In genomic region chr11:2777396-2777795, GRCh38 we compare ENCODE assay signal across 10 cellular contexts.
DNase-seq lines count a peak whose midpoint lies in the region; ATAC-seq lines count a peak whose summit lies in the region.
"Had no signal": no experiment of that assay in that cellular context is flagged by ENCODE, and none has a peak within 500 bp of the region (broad histone marks: within the 10 kb centered on the region; RNA-seq: fewer than 3 reads in every experiment).

No MANE protein-coding gene starts in this region.

- no peaks in the 10 kb centered on the region for H3K9me3 ChIP-seq in T-helper 17 cell (ENCODE audit: control insufficient read depth, low read length, poor library complexity, severe bottlenecking)

- peaks cover 14% of the 10 kb centered on the region for H3K4me1 Mint-ChIP-seq in T-helper 17 cell

- ATAC-seq in T-helper 17 cell (no peak), GM21576 (IDR thresholded peaks at IDR 0.05; ENCODE audit: unreplicated experiment) (no peak)

- DNase-seq in ELR (ENCODE audit: low read depth) (peak; percentile 48), T-helper 17 cell (peak in 1 of 3 donors; percentile 1), head of caudate nucleus (peak in 22 of 42 donors; percentile 1 to 35 (median 6)), posterior vena cava (ENCODE audit: low spot score) (peak; percentile 78), NCI-H146 (lab: John Stamatoyannopoulos, UW) (no peak), NCI-H1417 (lab: John Stamatoyannopoulos, UW) (no peak)
- no peak for DNase-seq in stimulated activated naive CD4-positive, alpha-beta T cell (lab: John Stamatoyannopoulos, UW)

- peak overlapping the region; percentile 41 for H3K27ac Mint-ChIP-seq in T-helper 17 cell
- H3K27ac Mint-ChIP-seq: memory B cell; stimulated activated naive CD8-positive, alpha-beta T cell treated with anti-CD3 and anti-CD28 coated beads, Interleukin-15, Interleukin-2, amounts not matched to agents 100 ng/mL and 50 ng/mL, for 24 hours had no signal

- H3K27me3 Mint-ChIP-seq in T-helper 17 cell, result no peaks in the 10 kb centered on the region
- H3K27me3 Mint-ChIP-seq: memory B cell; stimulated activated naive CD8-positive, alpha-beta T cell treated with anti-CD3 and anti-CD28 coated beads, Interleukin-15, Interleukin-2, amounts not matched to agents 100 ng/mL and 50 ng/mL, for 24 hours had no signal

- intact Hi-C loops in head of caudate nucleus (cut with DNase I) (no loop called here), posterior vena cava (cut with DNase I) (no loop called here)

- no peak overlapping the region for H3K4me3 Mint-ChIP-seq in T-helper 17 cell
- H3K4me3 Mint-ChIP-seq: memory B cell; stimulated activated naive CD8-positive, alpha-beta T cell treated with anti-CD3 and anti-CD28 coated beads, Interleukin-15, Interleukin-2, amounts not matched to agents 100 ng/mL and 50 ng/mL, for 24 hours had no signal

- peaks cover 5% of the 10 kb centered on the region for H3K36me3 Mint-ChIP-seq in T-helper 17 cell (ENCODE audit: low read depth)

Comparison
In these comparisons a context has a peak if more than half of its experiments do, and no peak if none do; other contexts are left out.
1. DNase-seq: peak in ELR (single experiment), head of caudate nucleus (22 of 42) and posterior vena cava (single experiment); none in NCI-H146 (single experiment), stimulated activated naive CD4-positive, alpha-beta T cell (0 of 6) and NCI-H1417 (0 of 3).